Comparison of ENCODE assay signal across 16 cellular contexts in the genomic region with DNA sequence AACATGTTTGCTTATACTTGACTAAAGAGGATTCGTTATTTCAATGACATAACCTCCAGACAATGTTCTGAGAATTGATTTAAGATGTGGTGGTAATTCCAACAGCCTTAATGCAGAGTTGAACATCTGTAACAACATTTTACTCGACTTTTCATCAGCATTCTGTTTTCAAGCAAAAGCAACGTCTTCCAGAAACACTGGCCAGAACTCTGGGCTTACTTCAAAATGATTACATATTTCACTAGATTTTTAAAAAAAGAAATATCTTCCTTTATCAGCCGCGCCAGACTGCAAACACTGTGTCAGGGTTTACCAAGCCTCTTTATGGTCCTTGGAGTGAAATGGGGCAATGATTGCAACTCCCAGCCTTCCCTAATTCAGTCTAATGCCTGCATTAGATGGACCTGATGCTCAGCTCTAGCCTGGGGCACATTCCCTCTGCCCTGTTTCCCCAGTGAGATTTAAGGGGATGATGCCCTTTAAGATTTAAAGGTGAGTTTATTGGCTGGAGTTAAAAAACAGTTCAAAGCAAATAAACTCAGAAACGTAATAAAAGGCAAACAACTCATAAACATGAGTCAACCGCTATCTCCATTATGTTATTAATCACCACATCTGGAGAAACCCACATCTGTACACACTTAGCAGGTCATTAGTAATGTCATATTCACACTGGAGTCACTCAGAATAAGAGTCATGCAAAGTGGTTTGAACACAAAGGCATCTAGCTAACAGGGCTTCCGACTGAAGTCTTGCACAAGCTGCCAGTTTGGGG.
A peak's percentile ranks its signal among the peaks of the same experiment; 100 is the strongest.
DNase-seq lines count a peak whose midpoint lies in the region; ATAC-seq and TF ChIP-seq lines count a peak whose summit lies in the region.
"Had no signal": no experiment of that assay in that cellular context is flagged by ENCODE, and none has a peak within 500 bp of the region (broad histone marks: within the 10 kb centered on the region; RNA-seq: fewer than 3 reads in every experiment).

No MANE protein-coding gene starts in this region.

- H3K27ac ChIP-seq in RWPE2 (ENCODE audit: poor library complexity, severe bottlenecking) (no peak overlapping the region), smooth muscle cell (ENCODE audit: low read depth) (peak overlapping the region; percentile 58)
- H3K27ac ChIP-seq: C4-2B, dorsolateral prefrontal cortex, lower lobe of right lung, upper lobe of left lung had no signal

- 11% methylated on average over 8 of the region's 8 CpGs for WGBS in smooth muscle cell (ENCODE audit: low lambda C conversion rate)

- no peak overlapping the region for H2AFZ ChIP-seq in smooth muscle cell (ENCODE audit: low read depth)

- no peaks in the 10 kb centered on the region for H3K36me3 ChIP-seq in RWPE2 (ENCODE audit: low read depth)
- no peaks in the 10 kb centered on the region for H3K36me3 ChIP-seq in smooth muscle cell (ENCODE audit: low read depth)
- H3K36me3 ChIP-seq: lower lobe of right lung, upper lobe of left lung had no signal

- peaks cover 28% of the 10 kb centered on the region for H3F3A ChIP-seq in smooth muscle cell (ENCODE audit: low read depth)

- H4K20me1 ChIP-seq in smooth muscle cell (ENCODE audit: low read depth): no peaks in the 10 kb centered on the region

- DNase-seq in GM03348 (ENCODE audit: low spot score) (peak; percentile 60), RWPE2 (ENCODE audit: low spot score) (no peak), fibroblast of the aortic adventitia (ENCODE audit: low read depth) (peak; percentile 81), smooth muscle cell (lab: John Stamatoyannopoulos, UW; ENCODE audit: unreplicated experiment) (no peak), SIG-M5 (lab: John Stamatoyannopoulos, UW) (no peak), GM20000 (ENCODE audit: low spot score) (no peak)
- DNase-seq: activated gamma-delta T cell, dorsolateral prefrontal cortex, foreskin melanocyte, lower lobe of right lung, NCI-H146, upper lobe of left lung had no signal

- no peak overlapping the region for H3K4me3 ChIP-seq in RWPE2 (ENCODE audit: severe bottlenecking)
- no peak overlapping the region for H3K4me3 ChIP-seq in fibroblast of the aortic adventitia (ENCODE audit: low read depth, low read length)
- H3K4me3 ChIP-seq in smooth muscle cell: no peak overlapping the region
- H3K4me3 ChIP-seq: dorsolateral prefrontal cortex, lower lobe of right lung, upper lobe of left lung had no signal

- no peaks in the 10 kb centered on the region for H3K9me3 ChIP-seq in RWPE2 (ENCODE audit: severe bottlenecking)
- no peaks in the 10 kb centered on the region for H3K9me3 ChIP-seq in smooth muscle cell (replicated peaks; ENCODE audit: low read depth)
- H3K9me3 ChIP-seq: lower lobe of right lung, upper lobe of left lung had no signal

- no peaks in the 10 kb centered on the region for H3K79me2 ChIP-seq in smooth muscle cell (ENCODE audit: low read depth)

- ATAC-seq in RWPE2 (ENCODE audit: low read depth) (peak; percentile 80), HG02870 (IDR thresholded peaks at IDR 0.05; ENCODE audit: unreplicated experiment) (no peak)
- ATAC-seq: HCT116, lower lobe of right lung, WTC11 had no signal

- TF ChIP-seq CTCF in RWPE2 (IDR thresholded peaks at IDR 0.05; ENCODE audit: poor library complexity, severe bottlenecking) (no peak), fibroblast of the aortic adventitia (IDR thresholded peaks at IDR 0.05; ENCODE audit: insufficient read depth, low read length) (no peak), smooth muscle cell (IDR thresholded peaks at IDR 0.05; ENCODE audit: borderline replicate concordance, insufficient read depth, poor library complexity, severe bottlenecking) (no peak), GM20000 (IDR thresholded peaks at IDR 0.05; ENCODE audit: extremely low read depth, missing control alignments) (no peak)

- H3K4me2 ChIP-seq in smooth muscle cell: peak overlapping the region; percentile 78

- H3K4me1 ChIP-seq in RWPE2 (ENCODE audit: insufficient read depth, poor library complexity, severe bottlenecking) (no peaks in the 10 kb centered on the region), smooth muscle cell (ENCODE audit: low read depth) (peaks cover 6% of the 10 kb centered on the region)
- H3K4me1 ChIP-seq: upper lobe of left lung had no signal

- no peak overlapping the region for H3K9ac ChIP-seq in smooth muscle cell (ENCODE audit: low read depth)

- H3K27me3 ChIP-seq in RWPE2 (ENCODE audit: insufficient read depth, poor library complexity, severe bottlenecking) (no peaks in the 10 kb centered on the region), smooth muscle cell (ENCODE audit: low read depth) (no peaks in the 10 kb centered on the region)
- H3K27me3 ChIP-seq: dorsolateral prefrontal cortex, upper lobe of left lung had no signal

Comparison
In these comparisons a context has a peak if more than half of its experiments do, and no peak if none do; other contexts are left out.
1. DNase-seq: peak in GM03348 (single experiment) and fibroblast of the aortic adventitia (single experiment); none in RWPE2 (single experiment), smooth muscle cell (single experiment), SIG-M5 (single experiment) and GM20000 (single experiment).